Comparison of ENCODE assay signal across 14 cellular contexts in the genomic region with DNA sequence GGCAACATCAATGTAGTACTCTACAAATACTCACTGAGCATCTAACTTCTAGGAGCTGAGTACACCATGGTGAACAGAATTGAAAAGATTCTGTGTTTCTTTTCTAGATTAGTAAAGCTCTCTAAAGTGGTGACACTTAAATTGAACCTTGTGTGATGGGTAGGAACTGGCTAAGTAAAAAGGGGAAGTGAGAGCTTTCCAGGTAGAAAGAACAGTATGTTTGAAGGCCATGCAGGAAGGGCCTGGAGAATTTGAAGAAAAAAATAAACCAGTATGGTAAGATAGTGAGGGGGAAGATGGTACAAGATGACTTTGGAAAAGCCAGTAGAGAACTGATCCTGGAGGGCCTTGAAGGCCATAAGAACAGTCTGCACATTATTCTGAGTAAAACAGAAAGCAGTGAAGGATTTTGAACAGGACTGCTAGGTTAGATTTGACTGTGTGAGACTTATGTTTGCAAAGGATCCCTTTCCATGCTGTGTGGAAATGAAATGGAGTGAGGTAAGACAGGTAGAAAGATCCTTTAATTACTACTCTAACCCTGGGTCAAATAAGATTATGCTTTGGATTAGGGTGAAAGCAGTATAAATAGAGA. TPM values are rescaled to one million over a fixed set of nuclear protein-coding genes. Genes with fewer than 3 reads are reported as not detected.
DNase-seq lines count a peak whose midpoint lies in the region; ATAC-seq and TF ChIP-seq lines count a peak whose summit lies in the region.
"Had no signal": no experiment of that assay in that cellular context is flagged by ENCODE, and none has a peak within 500 bp of the region (broad histone marks: within the 10 kb centered on the region; RNA-seq: fewer than 3 reads in every experiment).

No MANE protein-coding gene starts in this region.

- no peak overlapping the region for H3K4me3 Mint-ChIP-seq in activated T-helper 2 cell treated with anti-CD3 and anti-CD28 coated beads, Interferon-gamma antibody, Interleukin-2, Interleukin-4, amounts not matched to agents 10 μg/mL and 5 μg/mL and 100 μg/mL, durations not matched to agents 14 hours and 24 hours and 36 hours (ENCODE audit: low read depth)
- H3K4me3 Mint-ChIP-seq in activated T-helper 17 cell treated with anti-CD3 and anti-CD28 coated beads, Interleukin-2, amount 50 U/mL, for 72 hours: no peak overlapping the region
- H3K4me3 Mint-ChIP-seq: activated naive CD4-positive, alpha-beta T cell treated with anti-CD3 and anti-CD28 coated beads, Interleukin-2, amount 10 ng/mL, durations not matched to agents 7 days and 5 days; type B pancreatic cell had no signal

- H3K4me1 ChIP-seq in OCI-LY7 (ENCODE audit: insufficient read depth, low read length, poor library complexity, severe bottlenecking): peaks cover 6% of the 10 kb centered on the region

- no peaks in the 10 kb centered on the region for H4K20me1 ChIP-seq in OCI-LY7 (ENCODE audit: insufficient read depth, low read length)

- ATAC-seq in GM18867 (IDR thresholded peaks at IDR 0.05; ENCODE audit: unreplicated experiment) (peak; percentile 75), GM21576 (IDR thresholded peaks at IDR 0.05; ENCODE audit: unreplicated experiment) (peak; percentile 84), HG03103 (IDR thresholded peaks at IDR 0.05; ENCODE audit: low read depth, unreplicated experiment) (peak; percentile 75)
- no peak for ATAC-seq in activated CD4-positive, CD25-positive, alpha-beta regulatory T cell treated with anti-CD3 and anti-CD28 coated beads, Interleukin-2, amount 50 U/mL, for 24 hours
- no peak for ATAC-seq in activated T-helper 17 cell treated with anti-CD3 and anti-CD28 coated beads, Interleukin-2, amount 50 U/mL, for 72 hours (replicated peaks)
- ATAC-seq: right cardiac atrium had no signal

- peaks cover 2% of the 10 kb centered on the region for H3K4me1 Mint-ChIP-seq in activated T-helper 2 cell treated with anti-CD3 and anti-CD28 coated beads, Interferon-gamma antibody, Interleukin-2, Interleukin-4, amounts not matched to agents 10 μg/mL and 5 μg/mL and 100 μg/mL, durations not matched to agents 14 hours and 24 hours and 36 hours (ENCODE audit: low read depth)
- H3K4me1 Mint-ChIP-seq in activated T-helper 17 cell treated with anti-CD3 and anti-CD28 coated beads, Interleukin-2, amount 50 U/mL, for 72 hours: no peaks in the 10 kb centered on the region
- H3K4me1 Mint-ChIP-seq: activated naive CD4-positive, alpha-beta T cell treated with anti-CD3 and anti-CD28 coated beads, Interleukin-2, amount 10 ng/mL, durations not matched to agents 7 days and 5 days had no signal

- H3K36me3 ChIP-seq in OCI-LY7 (ENCODE audit: insufficient read depth, low read length): no peaks in the 10 kb centered on the region

- CTCF ChIA-PET in OCI-LY7 (lab: Charles Lee; ENCODE audit: unreplicated experiment): no interaction called here

- H2AFZ ChIP-seq in OCI-LY7 (ENCODE audit: low read length): no peak overlapping the region

- no TSS peak for BruUV-seq in OCI-LY7 (replicated peaks; lab: Mats Ljungman, UMichigan)

- intact Hi-C loops in OCI-LY7 (cut with micrococcal nuclease; ENCODE audit: unreplicated experiment): no loop called here
- intact Hi-C loops in activated T-helper 2 cell treated with anti-CD3 and anti-CD28 coated beads, Interferon-gamma antibody, Interleukin-2, Interleukin-4, amounts not matched to agents 10 μg/mL and 5 μg/mL and 100 μg/mL, durations not matched to agents 14 hours and 24 hours and 36 hours (cut with micrococcal nuclease): no loop called here

- no peaks in the 10 kb centered on the region for H3K79me2 ChIP-seq in OCI-LY7 (ENCODE audit: insufficient read depth, low read depth, low read length)

- POLR2A ChIA-PET in OCI-LY7 (lab: Charles Lee): no interaction called here

- H3K4me3 ChIP-seq in OCI-LY7 (ENCODE audit: low read depth, low read length, poor library complexity, severe bottlenecking): no peak overlapping the region

- no peak overlapping the region for H3K27ac ChIP-seq in OCI-LY7 (ENCODE audit: low read depth, low read length, poor library complexity, severe bottlenecking)
- H3K27ac ChIP-seq: C4-2B had no signal

- DNase-seq in OCI-LY7 (ENCODE audit: low spot score): peak; percentile 26
- no peak for DNase-seq in activated T-helper 2 cell treated with anti-CD3 and anti-CD28 coated beads, Interferon-gamma antibody, Interleukin-2, Interleukin-4, amounts not matched to agents 10 μg/mL and 5 μg/mL and 100 μg/mL, durations not matched to agents 14 hours and 24 hours and 36 hours (ENCODE audit: low spot score)
- no peak for DNase-seq in stimulated activated CD4-positive, alpha-beta T cell treated with anti-CD3 and anti-CD28 coated beads, Interleukin-4, amount 100 ng/mL, for 1 hour
- DNase-seq: activated CD4-positive, alpha-beta T cell treated with anti-CD3 and anti-CD28 coated beads for 48 hours; activated naive CD4-positive, alpha-beta T cell treated with anti-CD3 and anti-CD28 coated beads, Interleukin-2, amount 10 ng/mL, durations not matched to agents 7 days and 5 days; NCI-H526 treated with DMSO at 0.1 percent for 48 hours; right cardiac atrium had no signal

- no peaks in the 10 kb centered on the region for H3K27me3 Mint-ChIP-seq in activated T-helper 2 cell treated with anti-CD3 and anti-CD28 coated beads, Interferon-gamma antibody, Interleukin-2, Interleukin-4, amounts not matched to agents 10 μg/mL and 5 μg/mL and 100 μg/mL, durations not matched to agents 14 hours and 24 hours and 36 hours (ENCODE audit: low read depth)
- no peaks in the 10 kb centered on the region for H3K27me3 Mint-ChIP-seq in activated T-helper 17 cell treated with anti-CD3 and anti-CD28 coated beads, Interleukin-2, amount 50 U/mL, for 72 hours
- H3K27me3 Mint-ChIP-seq: activated naive CD4-positive, alpha-beta T cell treated with anti-CD3 and anti-CD28 coated beads, Interleukin-2, amount 10 ng/mL, durations not matched to agents 7 days and 5 days; type B pancreatic cell had no signal

- no peaks in the 10 kb centered on the region for H3K36me3 Mint-ChIP-seq in activated T-helper 2 cell treated with anti-CD3 and anti-CD28 coated beads, Interferon-gamma antibody, Interleukin-2, Interleukin-4, amounts not matched to agents 10 μg/mL and 5 μg/mL and 100 μg/mL, durations not matched to agents 14 hours and 24 hours and 36 hours (ENCODE audit: low read depth)
- H3K36me3 Mint-ChIP-seq in activated T-helper 17 cell treated with anti-CD3 and anti-CD28 coated beads, Interleukin-2, amount 50 U/mL, for 72 hours (ENCODE audit: low read depth): peaks cover 15% of the 10 kb centered on the region
- H3K36me3 Mint-ChIP-seq: type B pancreatic cell had no signal

- no peak overlapping the region for H3K27ac Mint-ChIP-seq in activated T-helper 2 cell treated with anti-CD3 and anti-CD28 coated beads, Interferon-gamma antibody, Interleukin-2, Interleukin-4, amounts not matched to agents 10 μg/mL and 5 μg/mL and 100 μg/mL, durations not matched to agents 14 hours and 24 hours and 36 hours
- no peak overlapping the region for H3K27ac Mint-ChIP-seq in activated T-helper 17 cell treated with anti-CD3 and anti-CD28 coated beads, Interleukin-2, amount 50 U/mL, for 72 hours
- H3K27ac Mint-ChIP-seq: activated naive CD4-positive, alpha-beta T cell treated with anti-CD3 and anti-CD28 coated beads, Interleukin-2, amount 10 ng/mL, durations not matched to agents 7 days and 5 days; type B pancreatic cell had no signal

- no peak for TF ChIP-seq CTCF in OCI-LY7 (conservative IDR thresholded peaks at IDR 0.05; ENCODE audit: low read length)

- no peak overlapping the region for H3K4me2 ChIP-seq in OCI-LY7 (ENCODE audit: low read length)

- H3K9me3 Mint-ChIP-seq in activated T-helper 2 cell treated with anti-CD3 and anti-CD28 coated beads, Interferon-gamma antibody, Interleukin-2, Interleukin-4, amounts not matched to agents 10 μg/mL and 5 μg/mL and 100 μg/mL, durations not matched to agents 14 hours and 24 hours and 36 hours: no peaks in the 10 kb centered on the region
- no peaks in the 10 kb centered on the region for H3K9me3 Mint-ChIP-seq in activated T-helper 17 cell treated with anti-CD3 and anti-CD28 coated beads, Interleukin-2, amount 50 U/mL, for 72 hours
- H3K9me3 Mint-ChIP-seq: activated naive CD4-positive, alpha-beta T cell treated with anti-CD3 and anti-CD28 coated beads, Interleukin-2, amount 10 ng/mL, durations not matched to agents 7 days and 5 days; type B pancreatic cell had no signal

- no peaks in the 10 kb centered on the region for H3K9me3 ChIP-seq in OCI-LY7 (ENCODE audit: low read length)

- H3K9me2 ChIP-seq in OCI-LY7 (ENCODE audit: insufficient read depth, low read length): no peaks in the 10 kb centered on the region

RNA-seq across cellular contexts. Expression of gene UBQLN1, which starts 46.7 kb away (rescaled TPM):
- total RNA-seq in OCI-LY7 (2014; rRNA removed; shearing (Covaris generic)): 83.9 and 115 TPM in 2 replicates
- total RNA-seq in OCI-LY7 (2022): 179 and 185 TPM in 2 replicates
- total RNA-seq in activated T-helper 2 cell treated with anti-CD3 and anti-CD28 coated beads, Interferon-gamma antibody, Interleukin-2, Interleukin-4, amounts not matched to agents 10 μg/mL and 5 μg/mL and 100 μg/mL, durations not matched to agents 14 hours and 24 hours and 36 hours: 138 and 140 TPM in 2 replicates
- total RNA-seq in activated T-helper 17 cell treated with anti-CD3 and anti-CD28 coated beads, Interleukin-2, amount 50 U/mL, for 72 hours: 10 to 100 TPM; 69.5 to 94.4 TPM

Comparison
In these comparisons a context has a peak if more than half of its experiments do, and no peak if none do; other contexts are left out.
1. ATAC-seq: peak in GM18867 (single experiment), GM21576 (single experiment) and HG03103 (single experiment); none in activated CD4-positive, CD25-positive, alpha-beta regulatory T cell treated with anti-CD3 and anti-CD28 coated beads, Interleukin-2, amount 50 U/mL, for 24 hours (0 of 2) and activated T-helper 17 cell treated with anti-CD3 and anti-CD28 coated beads, Interleukin-2, amount 50 U/mL, for 72 hours (single experiment).